ENCODE assay signal across 8 cellular contexts in the genomic region with DNA sequence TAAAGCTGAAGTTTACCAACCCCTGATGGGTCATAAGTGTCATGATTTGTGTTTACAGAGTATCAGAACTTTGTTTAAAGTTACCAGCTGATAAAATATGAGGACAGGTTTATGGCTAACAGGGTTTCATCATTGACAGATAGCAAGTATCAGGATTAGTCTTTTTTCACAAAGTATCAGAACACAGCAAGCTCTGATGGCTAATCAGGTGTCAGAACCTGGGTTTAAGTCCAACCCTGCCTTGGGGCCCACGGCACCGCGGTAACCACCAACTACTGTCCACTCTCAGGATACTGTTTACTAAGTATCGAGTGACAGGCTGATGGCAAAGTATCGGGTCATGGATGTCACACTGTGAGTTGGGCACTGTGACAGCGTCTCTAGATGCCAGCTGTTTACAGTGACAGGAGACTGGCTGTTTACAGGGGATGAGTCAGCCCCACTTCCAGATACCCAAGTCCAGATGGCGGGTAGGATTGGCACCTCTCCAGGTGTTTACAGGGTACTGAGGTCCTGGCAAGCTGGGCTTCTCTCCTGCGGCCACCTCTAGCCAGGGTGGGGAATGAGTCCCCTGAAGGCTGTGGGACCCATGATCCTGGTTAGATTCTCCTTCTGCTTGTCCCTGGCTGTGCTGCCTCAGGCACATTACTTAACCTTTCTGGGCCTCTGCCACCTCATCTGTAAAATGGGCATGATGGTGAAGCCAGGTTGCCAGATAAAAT. TPM values are rescaled to one million over a fixed set of nuclear protein-coding genes. Genes with fewer than 3 reads are reported as not detected.
A peak's percentile ranks its signal among the peaks of the same experiment; 100 is the strongest.
DNase-seq lines count a peak whose midpoint lies in the region; ATAC-seq, FAIRE-seq and TF ChIP-seq lines count a peak whose summit lies in the region.

No MANE protein-coding gene starts in this region.

- ATAC-seq in K562 (no peak), HG03039 (IDR thresholded peaks at IDR 0.05; ENCODE audit: unreplicated experiment) (no peak)

- H3K9ac ChIP-seq in K562 (ENCODE audit: insufficient read depth in 1 of 2, low read depth in 2 of 2, low read length in 2 of 2) (0 out of 4 replicates have a peak overlapping the region, but pooled peaks of 1 of the 2 experiments have one; percentile 1), mesenchymal stem cell (ENCODE audit: low read length) (no peak overlapping the region)

- POLR2A ChIA-PET in K562 (lab: Yijun Ruan, JAX), result interaction anchor here (0.7 kb wide), 1 partner anchor 170 kb away, joined by 3 read pairs; a partner anchor contains a TSS

- H4K91ac ChIP-seq in mesenchymal stem cell (ENCODE audit: low read length), result no peak overlapping the region

- H2AK5ac ChIP-seq in mesenchymal stem cell (ENCODE audit: low read length, severe bottlenecking), result no peak overlapping the region

- H3K4me3 ChIP-seq in K562, result no peak overlapping the region
- no peak overlapping the region for H3K4me3 ChIP-seq in mesenchymal stem cell (ENCODE audit: insufficient read depth in 1 of 2, low read depth in 1 of 2, low read length in 2 of 2)

- no TSS peak for BruUV-seq in K562 (replicated peaks; lab: Mats Ljungman, UMichigan)

- H3K14ac ChIP-seq in mesenchymal stem cell (ENCODE audit: low read length in 2 of 2), result no peak overlapping the region

- WGBS in K562 (ENCODE audit: insufficient coverage, low coverage, missing lambda C conversion rate), result 9% methylated on average over 8 of the region's 8 CpGs
- WGBS in mesenchymal stem cell, result 83% methylated on average over 8 of the region's 8 CpGs

- no peak overlapping the region for H4K8ac ChIP-seq in mesenchymal stem cell (ENCODE audit: low read length)

- CTCF ChIA-PET in K562 (lab: Yijun Ruan, JAX; ENCODE audit: low intra/inter-chr PET ratio), result no interaction called here

- intact Hi-C loops in K562 (cut with micrococcal nuclease), result no loop called here

- H3K4me2 ChIP-seq in K562 (ENCODE audit: insufficient read depth, low read length) (peak overlapping the region; percentile 1; the same call in 1 of the 2 replicates), mesenchymal stem cell (ENCODE audit: low read length, poor library complexity, severe bottlenecking) (no peak overlapping the region)

- H2BK12ac ChIP-seq in mesenchymal stem cell (ENCODE audit: low read length in 2 of 2), result no peak overlapping the region

- no peak overlapping the region for H3K18ac ChIP-seq in mesenchymal stem cell (ENCODE audit: low read depth in 1 of 2, low read length in 2 of 2)

- DNase-seq in D341Med (ENCODE audit: low spot score) (peak; percentile 68), NCI-H2029 treated with DMSO at 0.1 percent for 48 hours (lab: John Stamatoyannopoulos, UW) (peak; percentile 93), K562 (ENCODE audit: extremely low read depth in 1 of 4, low spot score in 3 of 4) (peak in 1 of 4 experiments; percentile 32), mesenchymal stem cell (peak; percentile 65), mesenteric fat pad (ENCODE audit: low spot score) (no peak), iPS-NIHi11 (ENCODE audit: low spot score) (no peak)
- no peak for DNase-seq in stimulated activated naive CD4-positive, alpha-beta T cell (lab: John Stamatoyannopoulos, UW)

- no peak overlapping the region for H3K4ac ChIP-seq in mesenchymal stem cell (ENCODE audit: low read depth in 1 of 2, low read length in 2 of 2)

- H3K27ac ChIP-seq in K562 (ENCODE audit: extremely low read depth, low read depth, low read length), result no peak overlapping the region
- H3K27ac ChIP-seq in mesenchymal stem cell (ENCODE audit: low read length, poor library complexity, severe bottlenecking), result no peak overlapping the region

- no peak overlapping the region for H3K23ac ChIP-seq in mesenchymal stem cell (ENCODE audit: low read length in 2 of 2)

- H3K36me3 ChIP-seq in K562 (ENCODE audit: control insufficient read depth, insufficient read depth, low read length) (no peaks in the 10 kb centered on the region), mesenchymal stem cell (ENCODE audit: control insufficient read depth in 1 of 2, insufficient read depth in 2 of 2, low read depth in 1 of 2, low read length in 2 of 2) (no peaks in the 10 kb centered on the region)

- no peaks in the 10 kb centered on the region for H3K79me2 ChIP-seq in K562 (ENCODE audit: control insufficient read depth, insufficient read depth, low read length)

- no peaks in the 10 kb centered on the region for H3K9me3 ChIP-seq in K562 (replicated peaks; ENCODE audit: control insufficient read depth, insufficient read depth, low read depth, low read length)
- no peaks in the 10 kb centered on the region for H3K9me3 ChIP-seq in mesenchymal stem cell (ENCODE audit: control insufficient read depth, low read length)

- no peak overlapping the region for H2BK5ac ChIP-seq in mesenchymal stem cell (ENCODE audit: low read depth, low read length, poor library complexity, severe bottlenecking)

- no peaks in the 10 kb centered on the region for H3K9me1 ChIP-seq in K562 (ENCODE audit: control insufficient read depth, insufficient read depth, low read length)

- H3K79me1 ChIP-seq in mesenchymal stem cell (replicated peaks; ENCODE audit: low read length, poor library complexity, severe bottlenecking), result no peaks in the 10 kb centered on the region

- no peak for TF ChIP-seq RAD21 in K562 (CRISPR knock-in tag; conservative IDR thresholded peaks at IDR 0.05 in 1 of 2, IDR thresholded peaks at IDR 0.05 in 1 of 2)

- TF ChIP-seq EP300 in K562 (IDR thresholded peaks at IDR 0.05; ENCODE audit: low read length), result no peak

- H2BK120ac ChIP-seq in mesenchymal stem cell (ENCODE audit: low read depth, low read length), result no peak overlapping the region

- TF ChIP-seq POLR2A in K562 (conservative IDR thresholded peaks at IDR 0.05), result no peak

- in situ Hi-C loops in K562 (cut with MboI), result no loop called here

- H3K27me3 ChIP-seq in K562 (ENCODE audit: control insufficient read depth in 2 of 2, insufficient read depth in 2 of 2, low read length in 2 of 2), result peaks cover 0 to 7% of the 10 kb centered on the region in 2 experiments; a peak in 1 of 5 replicates
- H3K27me3 ChIP-seq in mesenchymal stem cell (ENCODE audit: control insufficient read depth in 1 of 2, insufficient read depth in 1 of 2, low read length in 2 of 2), result no peaks in the 10 kb centered on the region

- H3K4me1 ChIP-seq in K562 (replicated peaks in 1 of 2; ENCODE audit: control insufficient read depth in 2 of 2, insufficient read depth in 2 of 2, low read length in 2 of 2), result peaks cover 4 to 5% of the 10 kb centered on the region in 2 experiments; a peak in 2 of 5 replicates
- H3K4me1 ChIP-seq in mesenchymal stem cell (ENCODE audit: control insufficient read depth, insufficient read depth, low read depth, low read length), result peaks cover 2% of the 10 kb centered on the region

- H2AFZ ChIP-seq in K562 (ENCODE audit: low read depth, low read length) (no peak overlapping the region), mesenchymal stem cell (ENCODE audit: low read depth, low read length) (no peak overlapping the region)

- no peak for TF ChIP-seq CTCF in K562 (IDR thresholded peaks at IDR 0.05 in 2 of 3, conservative IDR thresholded peaks at IDR 0.05 in 1 of 3; ENCODE audit: insufficient read depth in 2 of 3, low read depth in 1 of 3, low read length in 3 of 3)

- no peaks in the 10 kb centered on the region for H4K20me1 ChIP-seq in K562 (replicated peaks; ENCODE audit: control insufficient read depth, insufficient read depth, low read length)

- no peak overlapping the region for H2BK15ac ChIP-seq in mesenchymal stem cell (ENCODE audit: low read depth, poor library complexity, severe bottlenecking)

- FAIRE-seq in K562 (lab: Jason Lieb, UNC), result no peak

RNA-seq across cellular contexts. Expression of a gene that starts 21.8 kb away (rescaled TPM):
- 23.6 and 51.1 TPM in 2 replicates for total RNA-seq in K562 (2011; cell fraction: chromatin; rRNA removed; ENCODE audit: low replicate concordance)
- total RNA-seq in K562 (2011; cell fraction: nucleolus; rRNA removed), result 35.1 and 37.9 TPM in 2 replicates
- total RNA-seq in K562 (2011; cell fraction: nucleoplasm; rRNA removed), result 17.8 and 21.5 TPM in 2 replicates
- total RNA-seq in K562 (2014; rRNA removed) (25.6 and 25.9 TPM in 2 replicates), K562 (2014; rRNA removed; fragmentation: Illumina TruSeq; extraction: Trizol) (12.2 and 13.1 TPM in 2 replicates), K562 (2015; rRNA removed; fragmentation: Illumina TruSeq; extraction: Trizol) (16.0 and 16.1 TPM in 2 replicates), K562 (2021) (23.3 and 27.4 TPM in 2 replicates), mesenteric fat pad (26.0 TPM)
- polyA plus RNA-seq in K562 (2011; rRNA removed) (11.5 and 15.2 TPM in 2 replicates), K562 (2014; fragmentation: Illumina TruSeq; extraction: Trizol) (12.7 and 15.6 TPM in 2 replicates), K562 (2014; fragmentation: Nextera tagmentation; extraction: Ambion mirVana) (1 to 10 TPM; 1.9 to 2.7 TPM), K562 (2014; rRNA removed) (25.7 and 25.8 TPM in 2 replicates)
- 9.5 and 28.8 TPM in 2 replicates for polyA plus RNA-seq in K562 (2011; cell fraction: cytosol; rRNA removed)
- polyA plus RNA-seq in K562 (2011; cell fraction: nucleus; rRNA removed), result 18.6 and 37.6 TPM in 2 replicates
- polyA plus RNA-seq in K562 (2012), result 13.2 and 16.4 TPM in 2 replicates
- 4.2 and 6.4 TPM in 2 replicates for polyA minus RNA-seq in K562 (2011; rRNA and poly(A)+ RNA removed)
- polyA minus RNA-seq in K562 (2011; cell fraction: cytosol; rRNA and poly(A)+ RNA removed), result 10.2 and 11.2 TPM in 2 replicates
- polyA minus RNA-seq in K562 (2011; cell fraction: nucleus; rRNA and poly(A)+ RNA removed), result 10.5 and 11.0 TPM in 2 replicates
- 3.7 TPM for polyA plus RNA-seq in mesenchymal stem cell (2013, experiment 1 of 2)
- 3.6 TPM for polyA plus RNA-seq in mesenchymal stem cell (2013, experiment 2 of 2)

RNA-seq across cellular contexts. Expression of a gene that starts 57.0 kb away (rescaled TPM):
- not detected in 2 replicates for total RNA-seq in K562 (2011; cell fraction: chromatin; rRNA removed; ENCODE audit: low replicate concordance)
- not detected in 2 replicates for total RNA-seq in K562 (2011; cell fraction: nucleolus; rRNA removed)
- not detected in 2 replicates for total RNA-seq in K562 (2011; cell fraction: nucleoplasm; rRNA removed)
- total RNA-seq in K562 (2014; rRNA removed) (not detected in 2 replicates), K562 (2014; rRNA removed; fragmentation: Illumina TruSeq; extraction: Trizol) (not detected in 2 replicates), K562 (2015; rRNA removed; fragmentation: Illumina TruSeq; extraction: Trizol) (not detected in 2 replicates), K562 (2021) (0.07 and 0.09 TPM in 2 replicates), mesenteric fat pad (2.3 TPM)
- polyA plus RNA-seq in K562 (2011; rRNA removed) (0.07 TPM in 1 of 2 replicates, not detected in the other), K562 (2014; fragmentation: Illumina TruSeq; extraction: Trizol) (not detected in 2 replicates), K562 (2014; fragmentation: Nextera tagmentation; extraction: Ambion mirVana) (under 1 TPM in 1 of 2 experiments, not detected in 1; 0.04 TPM), K562 (2014; rRNA removed) (0.05 TPM in 1 of 2 replicates, not detected in the other)
- polyA plus RNA-seq in K562 (2011; cell fraction: cytosol; rRNA removed), result 0.30 TPM in 1 of 2 replicates, not detected in the other
- polyA plus RNA-seq in K562 (2011; cell fraction: nucleus; rRNA removed), result 0.09 TPM in 1 of 2 replicates, not detected in the other
- 0.09 and 0.10 TPM in 2 replicates for polyA plus RNA-seq in K562 (2012)
- polyA minus RNA-seq in K562 (2011; rRNA and poly(A)+ RNA removed), result not detected in 2 replicates
- polyA minus RNA-seq in K562 (2011; cell fraction: cytosol; rRNA and poly(A)+ RNA removed), result not detected in 2 replicates
- polyA minus RNA-seq in K562 (2011; cell fraction: nucleus; rRNA and poly(A)+ RNA removed), result not detected in 2 replicates
- 0.19 TPM for polyA plus RNA-seq in mesenchymal stem cell (2013, experiment 1 of 2)
- polyA plus RNA-seq in mesenchymal stem cell (2013, experiment 2 of 2), result 0.19 TPM

Comparison
In these comparisons a context has a peak if more than half of its experiments do, and no peak if none do; other contexts are left out.
1. DNase-seq: peak in D341Med (single experiment), NCI-H2029 treated with DMSO at 0.1 percent for 48 hours (single experiment) and mesenchymal stem cell (single experiment); none in mesenteric fat pad (single experiment), iPS-NIHi11 (single experiment) and stimulated activated naive CD4-positive, alpha-beta T cell (0 of 6).